ENCODE assay signal across 8 cellular contexts in genomic region chr15:68256675-68257450, GRCh38. TPM values are rescaled to one million over a fixed set of nuclear protein-coding genes. Genes with fewer than 3 reads are reported as not detected.
A peak's percentile ranks its signal among the peaks of the same experiment; 100 is the strongest.
DNase-seq lines count a peak whose midpoint lies in the region; ATAC-seq, FAIRE-seq and TF ChIP-seq lines count a peak whose summit lies in the region.

No MANE protein-coding gene starts in this region.

- peak; percentile 64 to 90 for DNase-seq in A549 (ENCODE audit: low read depth in 1 of 2, low spot score in 1 of 2)
- no peak for DNase-seq in HFF-Myc (ENCODE audit: extremely low read depth, low read depth)
- DNase-seq in Peyer's patch = peak; percentile 54 to 92 (median 91)
- DNase-seq in activated naive CD4-positive, alpha-beta T cell treated with anti-CD3 and anti-CD28 coated beads, Interleukin-2, amount 10 ng/mL, durations not matched to agents 7 days and 5 days = peak; percentile 83
- peak; percentile 93 to 97 for DNase-seq in foreskin fibroblast
- DNase-seq in naive thymus-derived CD8-positive, alpha-beta T cell = peak; percentile 33 to 73 (median 50)

- peak; percentile 23 for FAIRE-seq in A549 (lab: Jason Lieb, UNC)

- no peaks in the 10 kb centered on the region for H3K36me3 ChIP-seq in Peyer's patch

- no peaks in the 10 kb centered on the region for H3K9me3 Mint-ChIP-seq in activated naive CD4-positive, alpha-beta T cell treated with anti-CD3 and anti-CD28 coated beads, Interleukin-2, amount 10 ng/mL, durations not matched to agents 7 days and 5 days
- no peaks in the 10 kb centered on the region for H3K9me3 Mint-ChIP-seq in naive thymus-derived CD8-positive, alpha-beta T cell
- no peaks in the 10 kb centered on the region for H3K9me3 Mint-ChIP-seq in stimulated activated naive CD8-positive, alpha-beta T cell treated with anti-CD3 and anti-CD28 coated beads, Interleukin-15, Interleukin-2, amounts not matched to agents 100 ng/mL and 50 ng/mL, for 24 hours

- H3K9me3 ChIP-seq in A549 = no peaks in the 10 kb centered on the region
- H3K9me3 ChIP-seq in Peyer's patch = no peaks in the 10 kb centered on the region

- peaks cover 6% of the 10 kb centered on the region for H3K4me1 Mint-ChIP-seq in activated naive CD4-positive, alpha-beta T cell treated with anti-CD3 and anti-CD28 coated beads, Interleukin-2, amount 10 ng/mL, durations not matched to agents 7 days and 5 days
- H3K4me1 Mint-ChIP-seq in naive thymus-derived CD8-positive, alpha-beta T cell = peaks cover 4 to 17% (median 8%) of the 10 kb centered on the region in 4 donors
- peaks cover 9% of the 10 kb centered on the region for H3K4me1 Mint-ChIP-seq in stimulated activated naive CD8-positive, alpha-beta T cell treated with anti-CD3 and anti-CD28 coated beads, Interleukin-15, Interleukin-2, amounts not matched to agents 100 ng/mL and 50 ng/mL, for 24 hours (ENCODE audit: low read depth)

- H3K4me1 ChIP-seq in A549 (peaks cover 12% of the 10 kb centered on the region; the same call in 2 of the 3 replicates), Peyer's patch (no peaks in the 10 kb centered on the region)

- TF ChIP-seq POLR2A in A549 (IDR thresholded peaks at IDR 0.05; ENCODE audit: low read length) (peak; percentile 21; the same call in 1 of the 2 replicates), Peyer's patch (IDR thresholded peaks at IDR 0.05) (peak; percentile 50 to 63)

- peak overlapping the region; percentile 74 for H3K4me2 ChIP-seq in A549

- peak overlapping the region; percentile 19 for H3K27ac Mint-ChIP-seq in activated naive CD4-positive, alpha-beta T cell treated with anti-CD3 and anti-CD28 coated beads, Interleukin-2, amount 10 ng/mL, durations not matched to agents 7 days and 5 days
- peak overlapping the region in 7 of 10 donors; percentile 38 to 86 (median 69) for H3K27ac Mint-ChIP-seq in naive thymus-derived CD8-positive, alpha-beta T cell
- no peak overlapping the region for H3K27ac Mint-ChIP-seq in stimulated activated naive CD8-positive, alpha-beta T cell treated with anti-CD3 and anti-CD28 coated beads, Interleukin-15, Interleukin-2, amounts not matched to agents 100 ng/mL and 50 ng/mL, for 24 hours

- H3K27me3 Mint-ChIP-seq in activated naive CD4-positive, alpha-beta T cell treated with anti-CD3 and anti-CD28 coated beads, Interleukin-2, amount 10 ng/mL, durations not matched to agents 7 days and 5 days = peaks cover 35% of the 10 kb centered on the region
- peaks cover 0 to 7% (median 2%) of the 10 kb centered on the region in 5 donors for H3K27me3 Mint-ChIP-seq in naive thymus-derived CD8-positive, alpha-beta T cell
- H3K27me3 Mint-ChIP-seq in stimulated activated naive CD8-positive, alpha-beta T cell treated with anti-CD3 and anti-CD28 coated beads, Interleukin-15, Interleukin-2, amounts not matched to agents 100 ng/mL and 50 ng/mL, for 24 hours = peaks cover 7% of the 10 kb centered on the region

- POLR2A ChIA-PET in A549 (lab: Yijun Ruan, JAX) = interaction anchor here (0.6 to 1.2 kb wide), 3 partner anchors 16 to 342 kb away, joined by 3 to 34 read pairs (median 5); partner anchors contain the start of gene FEM1B
- POLR2A ChIA-PET in naive thymus-derived CD8-positive, alpha-beta T cell (lab: Charles Lee) = interaction anchor here (5.3 kb wide), 1 partner anchor 22 kb away, joined by 77 read pairs; the partner anchor contains the start of gene FEM1B

- no peak for TF ChIP-seq EP300 in A549 (IDR thresholded peaks at IDR 0.05)

- 0 out of 5 replicates have a peak, but pooled peaks of 1 of the 2 experiments have one; percentile 20 for TF ChIP-seq RAD21 in A549 (conservative IDR thresholded peaks at IDR 0.05 in 1 of 2, IDR thresholded peaks at IDR 0.05 in 1 of 2)

- WGBS in A549 (ENCODE audit: missing lambda C conversion rate) = 59% methylated on average over 46 of the region's 57 CpGs

- H3K36me3 Mint-ChIP-seq in activated naive CD4-positive, alpha-beta T cell treated with anti-CD3 and anti-CD28 coated beads, Interleukin-2, amount 10 ng/mL, durations not matched to agents 7 days and 5 days = no peaks in the 10 kb centered on the region
- H3K36me3 Mint-ChIP-seq in naive thymus-derived CD8-positive, alpha-beta T cell = no peaks in the 10 kb centered on the region
- no peaks in the 10 kb centered on the region for H3K36me3 Mint-ChIP-seq in stimulated activated naive CD8-positive, alpha-beta T cell treated with anti-CD3 and anti-CD28 coated beads, Interleukin-15, Interleukin-2, amounts not matched to agents 100 ng/mL and 50 ng/mL, for 24 hours (ENCODE audit: low read depth)

- peak overlapping the region; percentile 66 for H3K4me3 Mint-ChIP-seq in activated naive CD4-positive, alpha-beta T cell treated with anti-CD3 and anti-CD28 coated beads, Interleukin-2, amount 10 ng/mL, durations not matched to agents 7 days and 5 days
- H3K4me3 Mint-ChIP-seq in naive thymus-derived CD8-positive, alpha-beta T cell = peak overlapping the region; percentile 72 to 87 (median 79)
- peak overlapping the region; percentile 61 for H3K4me3 Mint-ChIP-seq in stimulated activated naive CD8-positive, alpha-beta T cell treated with anti-CD3 and anti-CD28 coated beads, Interleukin-15, Interleukin-2, amounts not matched to agents 100 ng/mL and 50 ng/mL, for 24 hours

- CTCF ChIA-PET in A549 (lab: Yijun Ruan, JAX) = interaction anchor here (0.6 to 9.8 kb wide), 9 partner anchors 10 to 619 kb away, joined by 3 to 189 read pairs (median 4); partner anchors contain the start of gene FEM1B
- CTCF ChIA-PET in activated naive CD4-positive, alpha-beta T cell treated with anti-CD3 and anti-CD28 coated beads, Interleukin-2, amount 10 ng/mL, durations not matched to agents 7 days and 5 days (lab: Charles Lee) = interaction anchor here (0.7 to 1.3 kb wide), 3 partner anchors 12 to 50 kb away, joined by 3 to 9 read pairs (median 3); no protein-coding TSS in a partner anchor

- H3K4me3 ChIP-seq in A549 (peak overlapping the region; percentile 28), HFF-Myc (replicated peaks; ENCODE audit: low read depth, low read length) (peak overlapping the region; percentile 44), Peyer's patch (peak overlapping the region; percentile 31 to 58 (median 47)), foreskin fibroblast (ENCODE audit: low read depth in 1 of 2, low read length in 2 of 2) (peak overlapping the region; percentile 54 to 66)

- no peaks in the 10 kb centered on the region for H3K27me3 ChIP-seq in Peyer's patch

- H3K27ac ChIP-seq in A549 = peak overlapping the region; percentile 78 to 86
- peak overlapping the region; percentile 54 to 87 (median 78) for H3K27ac ChIP-seq in Peyer's patch

- TF ChIP-seq CTCF in A549 (IDR thresholded peaks at IDR 0.05) (no peak), HFF-Myc (IDR thresholded peaks at IDR 0.05; ENCODE audit: low read depth, low read length, missing control alignments) (no peak), Peyer's patch (IDR thresholded peaks at IDR 0.05) (no peak), foreskin fibroblast (IDR thresholded peaks at IDR 0.05; ENCODE audit: low read depth, low read length) (no peak)

- ATAC-seq in A549 = peak; percentile 85 to 87
- peak; percentile 54 to 74 for ATAC-seq in naive thymus-derived CD8-positive, alpha-beta T cell
- no peak for ATAC-seq in HG02970 (IDR thresholded peaks at IDR 0.05; ENCODE audit: low FRiP score, unreplicated experiment)

TF ChIP-seq in A549, 52 proteins besides CTCF, POLR2A, EP300 and RAD21 (continues in another document):
- TF ChIP-seq NPAS2 (CRISPR knock-in tag; IDR thresholded peaks at IDR 0.05; ENCODE audit: borderline replicate concordance) = no peak
- no peak for TF ChIP-seq TP53 (CRISPR knock-in tag; IDR thresholded peaks at IDR 0.05)
- no peak for TF ChIP-seq SREBF2 (IDR thresholded peaks at IDR 0.05)
- TF ChIP-seq PHF8 (IDR thresholded peaks at IDR 0.05; ENCODE audit: borderline replicate concordance, low read depth) = no peak
- no peak for TF ChIP-seq ESRRA (IDR thresholded peaks at IDR 0.05; ENCODE audit: borderline replicate concordance, low read length)
- no peak for TF ChIP-seq CHD2 (IDR thresholded peaks at IDR 0.05; ENCODE audit: low read length, partially characterized antibody)
- peak; percentile 82 for TF ChIP-seq E2F6 (IDR thresholded peaks at IDR 0.05; ENCODE audit: borderline replicate concordance, low read depth)
- no peak for TF ChIP-seq KDM1A (IDR thresholded peaks at IDR 0.05; ENCODE audit: low read depth)

RNA-seq across cellular contexts. Expression of gene FEM1B, which starts 20.7 kb away (rescaled TPM):
- polyA plus RNA-seq in A549 (2011; rRNA removed) = 59.1 and 103 TPM in 2 replicates
- polyA plus RNA-seq in A549 (2012; cell fraction: cytosol; rRNA removed) = 13.8 and 19.7 TPM in 2 replicates
- 6.6 and 7.9 TPM in 2 replicates for polyA plus RNA-seq in A549 (2012; cell fraction: nucleus; rRNA removed)
- 18.4 to 19.7 TPM (median 19.5 TPM) in 3 replicates for polyA plus RNA-seq in A549 (2017; fragmentation: RNase III; extraction: RNeasy Plus Mini Kit Qiagen cat#74134 plus additional on column Dnase treatment)
- polyA minus RNA-seq in A549 (2011; rRNA and poly(A)+ RNA removed) = 242 and 289 TPM in 2 replicates
- total RNA-seq in Peyer's patch = 10 to 100 TPM; 28.1 to 48.2 (median 43.0) TPM
- 10 to 100 TPM; 61.1 to 66.5 TPM for total RNA-seq in naive thymus-derived CD8-positive, alpha-beta T cell
- 10 to 100 TPM; 13.4 to 15.7 (median 14.6) TPM for polyA plus RNA-seq in naive thymus-derived CD8-positive, alpha-beta T cell

RNA-seq across cellular contexts. Expression of gene CLN6, which starts 27.3 kb away (rescaled TPM):
- 47.5 and 58.0 TPM in 2 replicates for polyA plus RNA-seq in A549 (2011; rRNA removed)
- polyA plus RNA-seq in A549 (2012; cell fraction: cytosol; rRNA removed) = 87.7 and 149 TPM in 2 replicates
- 166 and 173 TPM in 2 replicates for polyA plus RNA-seq in A549 (2012; cell fraction: nucleus; rRNA removed)
- 69.5 to 74.0 TPM (median 69.7 TPM) in 3 replicates for polyA plus RNA-seq in A549 (2017; fragmentation: RNase III; extraction: RNeasy Plus Mini Kit Qiagen cat#74134 plus additional on column Dnase treatment)
- polyA minus RNA-seq in A549 (2011; rRNA and poly(A)+ RNA removed) = 124 and 139 TPM in 2 replicates
- 10 to 100 TPM; 19.0 to 38.0 (median 23.0) TPM for total RNA-seq in Peyer's patch
- 10 to 100 TPM; 18.5 to 22.3 TPM for total RNA-seq in naive thymus-derived CD8-positive, alpha-beta T cell
- 1 to 10 TPM; 2.4 to 4.1 (median 3.3) TPM for polyA plus RNA-seq in naive thymus-derived CD8-positive, alpha-beta T cell

RNA-seq across cellular contexts. Expression of gene CALML4, which starts 51.7 kb away (rescaled TPM):
- polyA plus RNA-seq in A549 (2011; rRNA removed) (10.4 and 18.2 TPM in 2 replicates), A549 (2017; fragmentation: RNase III; extraction: RNeasy Plus Mini Kit Qiagen cat#74134 plus additional on column Dnase treatment) (11.0 to 13.8 TPM (median 12.1 TPM) in 3 replicates)
- 4.7 and 6.3 TPM in 2 replicates for polyA plus RNA-seq in A549 (2012; cell fraction: cytosol; rRNA removed)
- 16.2 and 20.8 TPM in 2 replicates for polyA plus RNA-seq in A549 (2012; cell fraction: nucleus; rRNA removed)
- 3.2 and 3.8 TPM in 2 replicates for polyA minus RNA-seq in A549 (2011; rRNA and poly(A)+ RNA removed)
- 100 to 1,000 TPM in 3 of 4 donors, 10 to 100 TPM in 1; 57.8 to 153 (median 126) TPM for total RNA-seq in Peyer's patch
- total RNA-seq in naive thymus-derived CD8-positive, alpha-beta T cell = 1 to 10 TPM; 4.1 to 4.7 TPM
- under 1 TPM in 1 of 3 donors, not detected in 2; 0.65 TPM for polyA plus RNA-seq in naive thymus-derived CD8-positive, alpha-beta T cell

Comparison
In these comparisons a context has a peak if more than half of its experiments do, and no peak if none do; other contexts are left out.
1. RNA of gene CALML4, which starts 51.7 kb away (total RNA-seq): 57.8 to 153 TPM in Peyer's patch; 4.1 to 4.7 TPM in naive thymus-derived CD8-positive, alpha-beta T cell; every median in the first group is over 10 times any median in the second.
2. Peak in every context shown above with its lines, with median percentiles within 50 percentile points of each other: H3K4me3 ChIP-seq and H3K4me3 Mint-ChIP-seq.